In the genomic region with DNA sequence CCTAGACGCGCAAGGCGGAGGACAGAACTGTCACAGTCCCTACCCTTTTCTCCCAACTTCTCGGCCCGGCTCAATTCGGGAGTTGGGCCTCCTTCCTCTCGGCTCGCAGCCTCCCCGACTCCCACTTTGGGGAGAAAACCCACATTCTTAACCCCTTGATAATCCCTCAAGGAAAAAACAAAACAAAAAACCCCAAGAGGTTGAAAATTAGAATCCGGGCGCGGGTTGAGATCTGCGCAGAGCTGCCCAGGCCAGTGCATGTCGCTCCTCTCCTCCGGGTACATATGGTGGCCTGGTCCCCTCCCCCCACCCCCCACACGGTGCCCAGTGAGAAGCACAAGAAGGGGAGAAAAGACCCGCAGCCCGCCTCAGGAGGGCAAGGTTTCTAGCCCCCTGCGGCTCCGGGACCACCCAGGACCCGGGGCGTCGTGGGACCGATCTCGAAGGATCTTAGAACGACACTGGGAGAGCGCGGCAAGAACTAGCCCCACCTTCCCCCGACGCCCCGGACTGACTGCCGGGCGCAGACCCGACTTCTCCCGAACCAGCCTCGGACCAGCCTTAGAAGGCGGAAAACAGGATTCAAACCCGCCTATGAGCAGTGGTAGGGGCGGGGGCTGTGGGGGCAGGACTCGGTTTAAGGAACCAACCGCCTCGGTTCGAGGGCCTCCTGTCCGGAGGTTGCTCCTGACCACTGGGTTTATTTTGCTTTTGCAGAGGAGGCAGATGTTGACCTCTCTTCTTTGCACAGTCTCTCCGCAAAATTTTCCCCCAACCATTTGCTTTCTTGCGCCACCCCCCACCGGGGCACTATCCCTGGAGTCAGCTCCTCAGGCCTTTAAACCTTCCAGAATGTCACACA, we compare ENCODE assay signal across 8 cellular contexts. TPM values are rescaled to one million over a fixed set of nuclear protein-coding genes. Genes with fewer than 3 reads are reported as not detected.
DNase-seq lines count a peak whose midpoint lies in the region; ATAC-seq, FAIRE-seq and TF ChIP-seq lines count a peak whose summit lies in the region.

No MANE protein-coding gene starts in this region.

- POLR2A ChIA-PET in A549 (lab: Yijun Ruan, JAX) = interaction anchor here (0.5 kb wide), 1 partner anchor 14 kb away, joined by 3 read pairs; no protein-coding TSS in a partner anchor
- POLR2A ChIA-PET in H1 (lab: Charles Lee; ENCODE audit: partially characterized antibody) = interaction anchor here (1.3 kb wide), 1 partner anchor 117 kb away, joined by 4 read pairs; no protein-coding TSS in a partner anchor

- no peaks in the 10 kb centered on the region for H3K79me2 ChIP-seq in H1 (ENCODE audit: control insufficient read depth in 1 of 2, insufficient read depth in 2 of 2, low read length in 2 of 2)

- no peak overlapping the region for H3K23ac ChIP-seq in H1 (ENCODE audit: insufficient read length)

- H2BK15ac ChIP-seq in H1 (ENCODE audit: low read length) = no peak overlapping the region

- H3K4me1 ChIP-seq in A549 (no peaks in the 10 kb centered on the region), H1 (replicated peaks in 1 of 4; ENCODE audit: control insufficient read depth in 3 of 4, insufficient read depth in 4 of 4, low read length in 3 of 4) (peaks cover 0 to 32% (median 20%) of the 10 kb centered on the region in 4 experiments; a peak in 6 of 7 replicates), mucosa of stomach (ENCODE audit: control insufficient read depth, insufficient read depth, low read length) (peaks cover 43% of the 10 kb centered on the region)

- no peak overlapping the region for H2BK12ac ChIP-seq in H1 (ENCODE audit: low read depth, low read length)

- no peak overlapping the region for H2AK5ac ChIP-seq in H1 (ENCODE audit: low read depth, low read length)

- H3K27ac ChIP-seq in A549 (no peak overlapping the region), H1 (ENCODE audit: low read depth, low read length) (no peak overlapping the region)

- no peak overlapping the region for H3K9ac ChIP-seq in H1 (replicated peaks in 1 of 4; ENCODE audit: extremely low read depth in 1 of 4, low read depth in 3 of 4, low read length in 3 of 4)
- peak overlapping the region; percentile 55 for H3K9ac ChIP-seq in mucosa of stomach (ENCODE audit: low read length)

- peaks cover 34% of the 10 kb centered on the region for H3K23me2 ChIP-seq in H1 (ENCODE audit: low read depth, low read length)

- CTCF ChIA-PET in A549 (lab: Yijun Ruan, JAX) = interaction anchor here (0.8 to 5.1 kb wide), 4 partner anchors 8 to 321 kb away, joined by 3 to 26 read pairs (median 8); no protein-coding TSS in a partner anchor
- CTCF ChIA-PET in H1 (lab: Charles Lee; ENCODE audit: partially characterized antibody) = interaction anchor here (1.1 to 3.7 kb wide), 10 partner anchors 7 to 319 kb away, joined by 3 to 24 read pairs (median 5); no protein-coding TSS in a partner anchor

- H3K36me3 ChIP-seq in H1 (ENCODE audit: control insufficient read depth in 2 of 4, insufficient read depth in 4 of 4, low read length in 3 of 4) = no peaks in the 10 kb centered on the region
- H3K36me3 ChIP-seq in mucosa of stomach (ENCODE audit: control insufficient read depth, insufficient read depth, low read length) = no peaks in the 10 kb centered on the region

- peaks cover 7 to 9% of the 10 kb centered on the region in 2 experiments for H4K20me1 ChIP-seq in H1 (replicated peaks in 1 of 2; ENCODE audit: control insufficient read depth in 1 of 2, insufficient read depth in 2 of 2, low read length in 2 of 2)

- peak overlapping the region; percentile 60; the same call in 1 of the 2 replicates for H3K18ac ChIP-seq in H1 (ENCODE audit: extremely low read depth, low read length)

- H2AFZ ChIP-seq in H1 (ENCODE audit: low read length) = no peak overlapping the region

- DNase-seq in A549 (ENCODE audit: low read depth in 1 of 2, low spot score in 1 of 2) = no peak
- DNase-seq in HuH-7 (ENCODE audit: low spot score) = peak; percentile 60
- peak in 1 of 2 experiments; percentile 67 for DNase-seq in H1 (ENCODE audit: low read depth in 1 of 2, low spot score in 2 of 2)
- no peak for DNase-seq in DMS79 treated with DMSO at 0.1 percent for 48 hours (lab: John Stamatoyannopoulos, UW)

- TF ChIP-seq RAD21 in A549 (conservative IDR thresholded peaks at IDR 0.05 in 1 of 2, IDR thresholded peaks at IDR 0.05 in 1 of 2) (no peak), H1 (IDR thresholded peaks at IDR 0.05 in 1 of 2, conservative IDR thresholded peaks at IDR 0.05 in 1 of 2; ENCODE audit: low read depth in 2 of 2, low read length in 2 of 2) (no peak)

- no peak overlapping the region; the same call in 1 of the 2 replicates for H2BK5ac ChIP-seq in H1 (ENCODE audit: low read depth, low read length)

- H4K5ac ChIP-seq in H1 (ENCODE audit: insufficient read length, low read depth, low read length) = no peak overlapping the region

- no peak overlapping the region for H4K8ac ChIP-seq in H1 (ENCODE audit: extremely low read depth, insufficient read depth, low read length)

- no peaks in the 10 kb centered on the region for H3K79me1 ChIP-seq in H1 (ENCODE audit: low read depth, low read length)

- FAIRE-seq in A549 (lab: Jason Lieb, UNC) (no peak), H1 (lab: Jason Lieb, UNC) (no peak)

- no peak overlapping the region for H2BK120ac ChIP-seq in H1 (replicated peaks; ENCODE audit: low read depth, low read length)

- no peak overlapping the region for H3K56ac ChIP-seq in H1 (replicated peaks; ENCODE audit: insufficient read length, low read depth, low read length)

- no peaks in the 10 kb centered on the region for H3K9me3 ChIP-seq in A549
- H3K9me3 ChIP-seq in H1 (ENCODE audit: insufficient read depth in 2 of 2, low read depth in 1 of 2, low read length in 1 of 2) = no peaks in the 10 kb centered on the region
- no peaks in the 10 kb centered on the region for H3K9me3 ChIP-seq in mucosa of stomach (ENCODE audit: control insufficient read depth, low read length)

- TF ChIP-seq EP300 in A549 (IDR thresholded peaks at IDR 0.05) (no peak), H1 (IDR thresholded peaks at IDR 0.05; ENCODE audit: borderline replicate concordance in 1 of 2, low read depth in 2 of 2, low read length in 2 of 2) (no peak)

- TF ChIP-seq CTCF in A549 (IDR thresholded peaks at IDR 0.05) (no peak), H1 (IDR thresholded peaks at IDR 0.05; ENCODE audit: control extremely low read depth in 1 of 3, insufficient read depth in 1 of 3, low read depth in 1 of 3, low read length in 3 of 3) (no peak)

- H4K91ac ChIP-seq in H1 (replicated peaks; ENCODE audit: insufficient read length, low read length) = no peak overlapping the region

- no peak for ATAC-seq in A549
- no peak for ATAC-seq in HG02840 (IDR thresholded peaks at IDR 0.05; ENCODE audit: low FRiP score, unreplicated experiment)
- ATAC-seq in GM19397 (IDR thresholded peaks at IDR 0.05; ENCODE audit: unreplicated experiment) = no peak
- no peak for ATAC-seq in HG03159 (IDR thresholded peaks at IDR 0.05; ENCODE audit: unreplicated experiment)

- H3K14ac ChIP-seq in H1 (ENCODE audit: insufficient read length) = no peak overlapping the region

- H3K4me2 ChIP-seq in A549 (peak overlapping the region; percentile 85; the same call in 2 of the 3 replicates), H1 (ENCODE audit: insufficient read depth in 1 of 2, low read depth in 2 of 2, low read length in 2 of 2) (peak overlapping the region; percentile 67 to 87)

- TF ChIP-seq POLR2A in A549 (IDR thresholded peaks at IDR 0.05; ENCODE audit: low read length) (no peak), H1 (IDR thresholded peaks at IDR 0.05; ENCODE audit: control extremely low read depth in 1 of 2, low read depth in 2 of 2, low read length in 2 of 2) (no peak)

- 83% methylated on average over 45 of the region's 47 CpGs for WGBS in A549 (ENCODE audit: missing lambda C conversion rate)
- 1% methylated on average over 37 of the region's 47 CpGs; no CpG with 5 or more reads in 1 of the 2 experiments for WGBS in H1 (ENCODE audit: extremely low coverage in 1 of 2, insufficient coverage in 1 of 2, insufficient read length in 1 of 2, insufficient replicate concordance in 2 of 2, low coverage in 1 of 2, low lambda C conversion rate in 2 of 2, missing lambda C conversion rate in 1 of 2), 2 experiments

- H3K4me3 ChIP-seq in A549 (no peak overlapping the region), H1 (ENCODE audit: extremely low read depth in 1 of 4, insufficient read depth in 2 of 4, low read depth in 3 of 4, low read length in 4 of 4) (peak overlapping the region; percentile 32 to 85 (median 50)), mucosa of stomach (ENCODE audit: low read length) (no peak overlapping the region)

- no peak overlapping the region for H2BK20ac ChIP-seq in H1 (ENCODE audit: low read length)

- H3K4ac ChIP-seq in H1 (replicated peaks; ENCODE audit: insufficient read length, low read depth, low read length) = no peak overlapping the region

- H3K27me3 ChIP-seq in H1 (replicated peaks in 1 of 4; ENCODE audit: control insufficient read depth in 3 of 4, extremely low read depth in 1 of 4, insufficient read depth in 3 of 4, low read length in 3 of 4) (peaks cover 59 to 100% (median 92%) of the 10 kb centered on the region in 4 experiments), mucosa of stomach (ENCODE audit: control insufficient read depth, insufficient read depth, low read length) (peaks cover 84% of the 10 kb centered on the region)

TF ChIP-seq in A549, 52 proteins besides CTCF, POLR2A, EP300 and RAD21:
- TF ChIP-seq FOSB (CRISPR knock-in tag; IDR thresholded peaks at IDR 0.05) = no peak
- TF ChIP-seq SREBF2 (IDR thresholded peaks at IDR 0.05) = no peak
- TF ChIP-seq CHD4 (IDR thresholded peaks at IDR 0.05; ENCODE audit: borderline replicate concordance) = no peak
- TF ChIP-seq RARB (CRISPR knock-in tag; IDR thresholded peaks at IDR 0.05) = no peak

RNA-seq across cellular contexts. Expression of a gene that starts 2.5 kb away (rescaled TPM):
- polyA plus RNA-seq in A549 (2011; rRNA removed) = 0.92 and 0.93 TPM in 2 replicates
- 0.12 and 0.17 TPM in 2 replicates for polyA plus RNA-seq in A549 (2012; cell fraction: cytosol; rRNA removed)
- 0.20 and 0.22 TPM in 2 replicates for polyA plus RNA-seq in A549 (2012; cell fraction: nucleus; rRNA removed)
- polyA plus RNA-seq in A549 (2017; fragmentation: RNase III; extraction: RNeasy Plus Mini Kit Qiagen cat#74134 plus additional on column Dnase treatment) = 0.24 to 0.58 TPM (median 0.40 TPM) in 3 replicates
- polyA minus RNA-seq in A549 (2011; rRNA and poly(A)+ RNA removed) = 0.54 and 1.3 TPM in 2 replicates
- 3.4 and 3.7 TPM in 2 replicates for total RNA-seq in H1 (2021; fragmentation: NEBNext Ultra II Directional; extraction: Animal tissue kit (Norgen Biotek cat#: 25700))
- polyA plus RNA-seq in H1 (2011; rRNA removed) = 0.91 and 1.4 TPM in 2 replicates
- 1.2 TPM for polyA plus RNA-seq in H1 (2011; cell fraction: cytosol; rRNA removed)
- 1.1 TPM for polyA plus RNA-seq in H1 (2011; cell fraction: nucleus; rRNA removed)
- 1.1 to 1.9 TPM (median 1.5 TPM) in 4 replicates for polyA plus RNA-seq in H1 (2012, experiment 1 of 2)
- 0.56 TPM for polyA plus RNA-seq in H1 (2012, experiment 2 of 2)
- polyA plus RNA-seq in H1 (2013, experiment 1 of 2) = 3.1 TPM
- 3.9 TPM for polyA plus RNA-seq in H1 (2013, experiment 2 of 2)
- 2.0 and 3.8 TPM in 2 replicates for polyA minus RNA-seq in H1 (2011; rRNA and poly(A)+ RNA removed)
- not detected for polyA minus RNA-seq in H1 (2011; cell fraction: cytosol; rRNA and poly(A)+ RNA removed)
- polyA minus RNA-seq in H1 (2011; cell fraction: nucleus; rRNA and poly(A)+ RNA removed) = 1.9 TPM

Comparison
In these comparisons a context has a peak if more than half of its experiments do, and no peak if none do; other contexts are left out.
1. H3K4me3 ChIP-seq: peak in H1 (4 of 4); none in A549 (single experiment) and mucosa of stomach (single experiment).